Comparison of ENCODE assay signal across 1 cellular context in genomic region chr7:100482728-100483100, GRCh38.
A peak's percentile ranks its signal among the peaks of the same experiment; 100 is the strongest.
TF ChIP-seq lines count a peak whose summit lies in the region.

No MANE protein-coding gene starts in this region.

TF ChIP-seq in HepG2, 621 proteins besides CTCF, POLR2A, EP300 and RAD21 (continued from another document):
- TF ChIP-seq, protein P1, sequence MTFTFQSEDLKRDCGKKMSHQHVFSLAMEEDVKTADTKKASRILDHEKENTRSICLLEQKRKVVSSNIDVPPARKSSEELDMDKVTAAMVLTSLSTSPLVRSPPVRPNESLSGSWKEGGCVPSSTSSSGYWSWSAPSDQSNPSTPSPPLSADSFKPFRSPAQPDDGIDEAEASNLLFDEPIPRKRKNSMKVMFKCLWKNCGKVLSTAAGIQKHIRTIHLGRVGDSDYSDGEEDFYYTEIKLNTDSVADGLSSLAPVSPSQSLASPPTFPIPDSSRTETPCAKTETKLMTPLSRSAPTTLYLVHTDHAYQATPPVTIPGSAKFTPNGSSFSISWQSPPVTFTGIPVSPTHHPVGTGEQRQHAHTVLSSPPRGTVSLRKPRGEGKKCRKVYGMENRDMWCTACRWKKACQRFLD (CRISPR knock-in tag; IDR thresholded peaks at IDR 0.05; ENCODE audit: borderline replicate concordance), result no peak
- no peak for TF ChIP-seq PPARG (CRISPR knock-in tag; conservative IDR thresholded peaks at IDR 0.05)
- TF ChIP-seq ZNF619 (CRISPR knock-in tag; IDR thresholded peaks at IDR 0.05), result no peak
- TF ChIP-seq ZFP91 (CRISPR knock-in tag; IDR thresholded peaks at IDR 0.05; ENCODE audit: borderline replicate concordance), result no peak; the same call in 1 of the 2 replicates
- TF ChIP-seq FIP1L1 (IDR thresholded peaks at IDR 0.05; ENCODE audit: borderline replicate concordance, insufficient read depth, low read depth, low read length), result no peak
- peak; percentile 93 for TF ChIP-seq ZMYM3 (CRISPR knock-in tag; IDR thresholded peaks at IDR 0.05)
- no peak for TF ChIP-seq ZNF557 (CRISPR knock-in tag; IDR thresholded peaks at IDR 0.05)
- no peak for TF ChIP-seq ZNF446 (CRISPR knock-in tag; IDR thresholded peaks at IDR 0.05)
- TF ChIP-seq ZNF629 (CRISPR knock-in tag; conservative IDR thresholded peaks at IDR 0.05), result peak; percentile 89
- peak; percentile 99 for TF ChIP-seq ZNF768 (CRISPR knock-in tag; IDR thresholded peaks at IDR 0.05)
- peak; percentile 59; the same call in 1 of the 2 replicates for TF ChIP-seq ADNP (CRISPR knock-in tag; IDR thresholded peaks at IDR 0.05)
- TF ChIP-seq ZNF646 (CRISPR knock-in tag; IDR thresholded peaks at IDR 0.05), result 0 out of 2 replicates have a peak, but pooled peaks have one; percentile 25
- no peak for TF ChIP-seq SUZ12 (IDR thresholded peaks at IDR 0.05; ENCODE audit: low read depth, low read length)
- no peak for TF ChIP-seq ZNF292 (CRISPR knock-in tag; IDR thresholded peaks at IDR 0.05; ENCODE audit: borderline replicate concordance, low read depth)
- no peak for TF ChIP-seq ZKSCAN8 (CRISPR knock-in tag; IDR thresholded peaks at IDR 0.05; ENCODE audit: borderline replicate concordance)
- no peak for TF ChIP-seq JUND (CRISPR knock-in tag; IDR thresholded peaks at IDR 0.05)
- TF ChIP-seq PRMT3 (CRISPR knock-in tag; IDR thresholded peaks at IDR 0.05; ENCODE audit: borderline replicate concordance, low read depth), result no peak
- no peak for TF ChIP-seq NPAS2 (CRISPR knock-in tag; IDR thresholded peaks at IDR 0.05; ENCODE audit: borderline replicate concordance)
